16 cellular contexts compared by ENCODE assay signal in genomic region chr16:79632289-79632688, GRCh38. TPM values are rescaled to one million over a fixed set of nuclear protein-coding genes. Genes with fewer than 3 reads are reported as not detected.
DNase-seq lines count a peak whose midpoint lies in the region; ATAC-seq, FAIRE-seq and TF ChIP-seq lines count a peak whose summit lies in the region.
"Had no signal": no experiment of that assay in that cellular context is flagged by ENCODE, and none has a peak within 500 bp of the region (broad histone marks: within the 10 kb centered on the region; RNA-seq: fewer than 3 reads in every experiment).

No MANE protein-coding gene starts in this region.

- DNase-seq in A549 (ENCODE audit: low read depth in 1 of 2, low spot score in 1 of 2) (peak in 1 of 2 experiments; percentile 19), DMS53 (lab: John Stamatoyannopoulos, UW) (peak; percentile 64), SW480 (ENCODE audit: low spot score) (peak; percentile 60), hepatocyte (ENCODE audit: low spot score) (peak; percentile 28), small intestine (no peak), A673 (ENCODE audit: low spot score) (no peak), medulla oblongata (ENCODE audit: extremely low spot score) (no peak)
- DNase-seq: activated CD8-positive, alpha-beta memory T cell treated with anti-CD3 and anti-CD28 coated beads, Interleukin-2, amount 50 U/mL, for 48 hours; dermis blood vessel endothelial cell; DMS 273 treated with DMSO at 0.1 percent for 48 hours; NCI-H1417; NCI-H2171 treated with DMSO at 0.1 percent for 48 hours; stimulated activated naive CD4-positive, alpha-beta T cell treated with Interleukin-2 at 50 U/mL for 16 hours had no signal

- H3K27me3 ChIP-seq in hepatocyte (no peaks in the 10 kb centered on the region), small intestine (ENCODE audit: control insufficient read depth in 2 of 2, insufficient read depth in 2 of 2, low read length in 2 of 2) (no peaks in the 10 kb centered on the region), A673 (replicated peaks; ENCODE audit: insufficient read depth, low read depth, low read length, poor library complexity) (no peaks in the 10 kb centered on the region)
- H3K27me3 ChIP-seq: BLaER1 had no signal

- no peaks in the 10 kb centered on the region for H3K9me2 ChIP-seq in hepatocyte (replicated peaks; ENCODE audit: insufficient read depth)

- no peaks in the 10 kb centered on the region for H3K36me3 ChIP-seq in hepatocyte (replicated peaks; ENCODE audit: insufficient read depth, low read depth)
- no peaks in the 10 kb centered on the region for H3K36me3 ChIP-seq in small intestine (ENCODE audit: control insufficient read depth in 2 of 2, insufficient read depth in 2 of 2, low read length in 2 of 2)
- H3K36me3 ChIP-seq in A673 (ENCODE audit: insufficient read depth, low read length, poor library complexity, severe bottlenecking) = no peaks in the 10 kb centered on the region
- H3K36me3 ChIP-seq: BLaER1 had no signal

- BruUV-seq in A673 (replicated peaks; lab: Mats Ljungman, UMichigan) = no TSS peak

- H3K4me3 ChIP-seq in A549 = no peak overlapping the region
- no peak overlapping the region for H3K4me3 ChIP-seq in hepatocyte
- H3K4me3 ChIP-seq in small intestine (ENCODE audit: low read depth in 1 of 2, low read length in 2 of 2) = no peak overlapping the region
- no peak overlapping the region for H3K4me3 ChIP-seq in A673 (ENCODE audit: low read depth, low read length, poor library complexity, severe bottlenecking)
- H3K4me3 ChIP-seq: BLaER1 had no signal

- FAIRE-seq in A549 (lab: Jason Lieb, UNC) (no peak), small intestine (lab: Jason Lieb, UNC) (no peak)
- FAIRE-seq: H1 had no signal

- H2AFZ ChIP-seq in hepatocyte = no peak overlapping the region

- intact Hi-C loops in A673 (cut with micrococcal nuclease; ENCODE audit: unreplicated experiment) = no loop called here

- no peaks in the 10 kb centered on the region for H3K79me2 ChIP-seq in hepatocyte

- H3K4me1 ChIP-seq in A549 (peaks cover 11% of the 10 kb centered on the region; the same call in 2 of the 3 replicates), hepatocyte (ENCODE audit: insufficient read depth) (no peaks in the 10 kb centered on the region), small intestine (ENCODE audit: control insufficient read depth in 2 of 2, insufficient read depth in 1 of 2, low read depth in 1 of 2, low read length in 1 of 2) (no peaks in the 10 kb centered on the region), A673 (ENCODE audit: insufficient read depth, low read length, poor library complexity, severe bottlenecking) (no peaks in the 10 kb centered on the region)

- H3K4me2 ChIP-seq in A549 (peak overlapping the region; percentile 22; the same call in 1 of the 3 replicates), hepatocyte (no peak overlapping the region)
- H3K4me2 ChIP-seq: BLaER1 had no signal

- 33% methylated on average over 7 of the region's 7 CpGs for WGBS in A549 (ENCODE audit: missing lambda C conversion rate)
- WGBS in hepatocyte (ENCODE audit: low lambda C conversion rate, missing lambda C conversion rate) = 70% methylated on average over 7 of the region's 7 CpGs
- 67 to 75% (median 68%) methylated on average over 7 of the region's 7 CpGs for WGBS in small intestine, 3 donors

- CTCF ChIA-PET in A549 (lab: Yijun Ruan, JAX) = interaction anchor here (0.5 to 1.9 kb wide), 2 partner anchors 31 to 692 kb away, joined by 5 to 8 read pairs; partner anchors contain the start of gene MAF
- CTCF ChIA-PET in A673 (lab: Charles Lee) = no interaction called here

- H4K20me1 ChIP-seq in hepatocyte (ENCODE audit: insufficient read depth, poor library complexity, severe bottlenecking) = no peaks in the 10 kb centered on the region
- H4K20me1 ChIP-seq: BLaER1 had no signal

- TF ChIP-seq POLR2A in A549 (IDR thresholded peaks at IDR 0.05; ENCODE audit: low read length) = no peak

- no peak for TF ChIP-seq EP300 in A549 (IDR thresholded peaks at IDR 0.05)

- H3K9me3 ChIP-seq in A549 (no peaks in the 10 kb centered on the region), hepatocyte (ENCODE audit: low read depth) (no peaks in the 10 kb centered on the region), small intestine (ENCODE audit: control insufficient read depth, low read depth) (no peaks in the 10 kb centered on the region), A673 (ENCODE audit: low read depth, low read length, poor library complexity, severe bottlenecking) (peaks cover 3% of the 10 kb centered on the region)

- ATAC-seq in A549 (peak; percentile 57 to 79; a peak in 5 of 6 replicates), GM21737 (IDR thresholded peaks at IDR 0.05; ENCODE audit: unreplicated experiment) (no peak)

- no peak for TF ChIP-seq RAD21 in A549 (conservative IDR thresholded peaks at IDR 0.05 in 1 of 2, IDR thresholded peaks at IDR 0.05 in 1 of 2)

- POLR2A ChIA-PET in A549 (lab: Yijun Ruan, JAX) (no interaction called here), A673 (lab: Charles Lee; ENCODE audit: low non-redundant PET) (no interaction called here)

- TF ChIP-seq CTCF in A549 (IDR thresholded peaks at IDR 0.05) (no peak), hepatocyte (IDR thresholded peaks at IDR 0.05; ENCODE audit: poor library complexity) (no peak), A673 (conservative IDR thresholded peaks at IDR 0.05; ENCODE audit: low read depth, low read length) (no peak)

- H3K27ac ChIP-seq in A549 = no peak overlapping the region
- no peak overlapping the region for H3K27ac ChIP-seq in hepatocyte
- H3K27ac ChIP-seq in small intestine (ENCODE audit: low read depth in 1 of 2, low read length in 1 of 2) = no peak overlapping the region
- no peak overlapping the region for H3K27ac ChIP-seq in A673 (ENCODE audit: low read depth, low read length, poor library complexity, severe bottlenecking)
- H3K27ac ChIP-seq: BLaER1 had no signal

TF ChIP-seq in A549, 52 proteins besides CTCF, POLR2A, EP300 and RAD21:
- peak; percentile 39; the same call in 1 of the 2 replicates for TF ChIP-seq JUNB (IDR thresholded peaks at IDR 0.05)
- no peak for TF ChIP-seq TFCP2L1 (CRISPR knock-in tag; IDR thresholded peaks at IDR 0.05)
- TF ChIP-seq RFX5 (IDR thresholded peaks at IDR 0.05) = no peak
- TF ChIP-seq CEBPB (IDR thresholded peaks at IDR 0.05) = 0 out of 4 replicates have a peak, but pooled peaks of 1 of the 2 experiments have one; percentile 24
- TF ChIP-seq HDAC2 (IDR thresholded peaks at IDR 0.05) = no peak
- no peak for TF ChIP-seq HEYL (CRISPR knock-in tag; IDR thresholded peaks at IDR 0.05)
- TF ChIP-seq FOSL2 (IDR thresholded peaks at IDR 0.05) = peak; percentile 40
- peak; percentile 45; the same call in 1 of the 2 replicates for TF ChIP-seq FOSL2 (CRISPR knock-in tag; IDR thresholded peaks at IDR 0.05)
- no peak for TF ChIP-seq ZFP36 (IDR thresholded peaks at IDR 0.05; ENCODE audit: borderline replicate concordance, partially characterized antibody)
- TF ChIP-seq, protein P1, sequence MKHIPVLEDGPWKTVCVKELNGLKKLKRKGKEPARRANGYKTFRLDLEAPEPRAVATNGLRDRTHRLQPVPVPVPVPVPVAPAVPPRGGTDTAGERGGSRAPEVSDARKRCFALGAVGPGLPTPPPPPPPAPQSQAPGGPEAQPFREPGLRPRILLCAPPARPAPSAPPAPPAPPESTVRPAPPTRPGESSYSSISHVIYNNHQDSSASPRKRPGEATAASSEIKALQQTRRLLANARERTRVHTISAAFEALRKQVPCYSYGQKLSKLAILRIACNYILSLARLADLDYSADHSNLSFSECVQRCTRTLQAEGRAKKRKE (CRISPR knock-in tag; IDR thresholded peaks at IDR 0.05; ENCODE audit: low read depth) = no peak
- no peak for TF ChIP-seq PHF8 (IDR thresholded peaks at IDR 0.05; ENCODE audit: borderline replicate concordance, low read depth)
- TF ChIP-seq RCOR1 (IDR thresholded peaks at IDR 0.05; ENCODE audit: low read depth, low read length) = no peak
TF ChIP-seq in A549: peak in this region for 3.

RNA-seq across cellular contexts. Expression of gene MAF, which starts 31.8 kb away (rescaled TPM):
- polyA plus RNA-seq in A549 (2011; rRNA removed) = 0.37 and 0.41 TPM in 2 replicates
- polyA plus RNA-seq in A549 (2012; cell fraction: cytosol; rRNA removed) = 0.45 and 0.66 TPM in 2 replicates
- 0.44 and 0.62 TPM in 2 replicates for polyA plus RNA-seq in A549 (2012; cell fraction: nucleus; rRNA removed)
- 0.12 to 0.22 TPM (median 0.14 TPM) in 3 replicates for polyA plus RNA-seq in A549 (2017; fragmentation: RNase III; extraction: RNeasy Plus Mini Kit Qiagen cat#74134 plus additional on column Dnase treatment)
- 0.33 and 0.34 TPM in 2 replicates for polyA minus RNA-seq in A549 (2011; rRNA and poly(A)+ RNA removed)
- 84.2 and 85.0 TPM in 2 replicates for total RNA-seq in hepatocyte
- polyA plus RNA-seq in hepatocyte = 30.5 and 31.6 TPM in 2 replicates
- polyA plus RNA-seq in small intestine = 10 to 100 TPM; 23.7 to 65.9 (median 59.5) TPM
- total RNA-seq in A673 (2021) = 0.06 and 0.24 TPM in 2 replicates

Comparison
In these comparisons a context has a peak if more than half of its experiments do, and no peak if none do; other contexts are left out.
1. DNase-seq: peak in DMS53 (single experiment), SW480 (single experiment) and hepatocyte (single experiment); none in small intestine (single experiment), A673 (single experiment) and medulla oblongata (single experiment).
2. RNA of gene MAF, which starts 31.8 kb away (polyA plus RNA-seq): 23.7 to 65.9 TPM in small intestine and 30.5 to 31.6 TPM in hepatocyte; 0.12 to 0.66 TPM in A549; every median in the first group is over 10 times any median in the second.